11 cellular contexts compared by ENCODE assay signal in genomic region chr17:8001976-8002645, GRCh38. TPM values are rescaled to one million over a fixed set of nuclear protein-coding genes. Genes with fewer than 3 reads are reported as not detected.
DNase-seq lines count a peak whose midpoint lies in the region; ATAC-seq and TF ChIP-seq lines count a peak whose summit lies in the region.
"Had no signal": no experiment of that assay in that cellular context is flagged by ENCODE, and none has a peak within 500 bp of the region (broad histone marks: within the 10 kb centered on the region; RNA-seq: fewer than 3 reads in every experiment).

Gene GUCY2D, plus strand, starts transcription at chr17:8002615. Its CDS starts 433 bp downstream, at chr17:8003048.

- peak within 1 kb of the TSS; percentile 62 for H3K27ac ChIP-seq in WERI-Rb-1
- no peak within 1 kb of the TSS for H3K27ac ChIP-seq in lower lobe of right lung
- H3K27ac ChIP-seq: pancreas had no signal

- peak within 1 kb of the TSS; percentile 73 for H3K4me3 Mint-ChIP-seq in activated naive CD4-positive, alpha-beta T cell treated with anti-CD3 and anti-CD28 coated beads, Interleukin-2, amount 50 U/mL, for 24 hours
- peak within 1 kb of the TSS; percentile 20 for H3K4me3 Mint-ChIP-seq in type B pancreatic cell

- DNase-seq in activated naive CD4-positive, alpha-beta T cell treated with Interleukin-2 at 50 U/mL for 16 hours: no peak
- DNase-seq in WERI-Rb-1 (peak; percentile 65), lower lobe of right lung (no peak), type B pancreatic cell (ENCODE audit: extremely low spot score, unreplicated experiment) (no peak), NCI-H774 (lab: John Stamatoyannopoulos, UW) (no peak), dermis blood vessel endothelial cell (no peak)
- DNase-seq: COR-L47 had no signal

- peak; percentile 42 to 47 for ATAC-seq in lower lobe of right lung
- ATAC-seq in GM18858 (IDR thresholded peaks at IDR 0.05; ENCODE audit: unreplicated experiment): no peak

- H3K4me3 ChIP-seq in WERI-Rb-1 (ENCODE audit: low read depth, low read length): peak within 1 kb of the TSS; percentile 59
- H3K4me3 ChIP-seq in lower lobe of right lung: peak within 1 kb of the TSS; percentile 26

- intact Hi-C loops in lower lobe of right lung (cut with DNase I): no loop called here

- no peaks in the 10 kb centered on the region for H3K27me3 ChIP-seq in WERI-Rb-1 (ENCODE audit: insufficient read depth, low read depth, severe bottlenecking)
- H3K27me3 ChIP-seq in lower lobe of right lung (ENCODE audit: low read depth): peaks cover 50% of the 10 kb centered on the region

- H3K36me3 ChIP-seq in WERI-Rb-1: peaks cover 3% of the 10 kb centered on the region; the same call in 1 of the 2 replicates
- H3K36me3 ChIP-seq in lower lobe of right lung: no peaks in the 10 kb centered on the region
- H3K36me3 ChIP-seq: pancreas had no signal

- H3K27me3 Mint-ChIP-seq in activated naive CD4-positive, alpha-beta T cell treated with anti-CD3 and anti-CD28 coated beads, Interleukin-2, amount 50 U/mL, for 24 hours: peaks cover 27% of the 10 kb centered on the region
- H3K27me3 Mint-ChIP-seq in type B pancreatic cell: peaks cover 62% of the 10 kb centered on the region

- no peak within 1 kb of the TSS for H3K27ac Mint-ChIP-seq in activated naive CD4-positive, alpha-beta T cell treated with anti-CD3 and anti-CD28 coated beads, Interleukin-2, amount 50 U/mL, for 24 hours
- H3K27ac Mint-ChIP-seq in type B pancreatic cell: no peak within 1 kb of the TSS

- no peaks in the 10 kb centered on the region for H3K9me3 Mint-ChIP-seq in activated naive CD4-positive, alpha-beta T cell treated with anti-CD3 and anti-CD28 coated beads, Interleukin-2, amount 50 U/mL, for 24 hours
- H3K9me3 Mint-ChIP-seq in type B pancreatic cell: no peaks in the 10 kb centered on the region

- TF ChIP-seq CTCF in WERI-Rb-1 (IDR thresholded peaks at IDR 0.05; ENCODE audit: low read depth, low read length): no peak
- no peak for TF ChIP-seq CTCF in lower lobe of right lung (IDR thresholded peaks at IDR 0.05)
- TF ChIP-seq CTCF in type B pancreatic cell (conservative IDR thresholded peaks at IDR 0.05): no peak

- peaks cover 18% of the 10 kb centered on the region for H3K4me1 ChIP-seq in lower lobe of right lung

- H3K9me3 ChIP-seq in WERI-Rb-1 (ENCODE audit: severe bottlenecking) (no peaks in the 10 kb centered on the region), lower lobe of right lung (no peaks in the 10 kb centered on the region)
- H3K9me3 ChIP-seq: pancreas had no signal

- peaks cover 2% of the 10 kb centered on the region for H3K36me3 Mint-ChIP-seq in activated naive CD4-positive, alpha-beta T cell treated with anti-CD3 and anti-CD28 coated beads, Interleukin-2, amount 50 U/mL, for 24 hours
- no peaks in the 10 kb centered on the region for H3K36me3 Mint-ChIP-seq in type B pancreatic cell

- peaks cover 6% of the 10 kb centered on the region for H3K4me1 Mint-ChIP-seq in activated naive CD4-positive, alpha-beta T cell treated with anti-CD3 and anti-CD28 coated beads, Interleukin-2, amount 50 U/mL, for 24 hours
- H3K4me1 Mint-ChIP-seq in type B pancreatic cell (ENCODE audit: unreplicated experiment): no peaks in the 10 kb centered on the region

RNA-seq across cellular contexts. Expression of gene GUCY2D, which starts in this region (rescaled TPM):
- total RNA-seq in lower lobe of right lung: 3.1 TPM
- total RNA-seq in type B pancreatic cell (ENCODE audit: low replicate concordance): 0.29 and 0.43 TPM in 2 replicates
- total RNA-seq in dermis blood vessel endothelial cell: not detected in 2 replicates
- total RNA-seq: LHCN-M2 had no signal
